8 cellular contexts compared by ENCODE assay signal in the genomic region with DNA sequence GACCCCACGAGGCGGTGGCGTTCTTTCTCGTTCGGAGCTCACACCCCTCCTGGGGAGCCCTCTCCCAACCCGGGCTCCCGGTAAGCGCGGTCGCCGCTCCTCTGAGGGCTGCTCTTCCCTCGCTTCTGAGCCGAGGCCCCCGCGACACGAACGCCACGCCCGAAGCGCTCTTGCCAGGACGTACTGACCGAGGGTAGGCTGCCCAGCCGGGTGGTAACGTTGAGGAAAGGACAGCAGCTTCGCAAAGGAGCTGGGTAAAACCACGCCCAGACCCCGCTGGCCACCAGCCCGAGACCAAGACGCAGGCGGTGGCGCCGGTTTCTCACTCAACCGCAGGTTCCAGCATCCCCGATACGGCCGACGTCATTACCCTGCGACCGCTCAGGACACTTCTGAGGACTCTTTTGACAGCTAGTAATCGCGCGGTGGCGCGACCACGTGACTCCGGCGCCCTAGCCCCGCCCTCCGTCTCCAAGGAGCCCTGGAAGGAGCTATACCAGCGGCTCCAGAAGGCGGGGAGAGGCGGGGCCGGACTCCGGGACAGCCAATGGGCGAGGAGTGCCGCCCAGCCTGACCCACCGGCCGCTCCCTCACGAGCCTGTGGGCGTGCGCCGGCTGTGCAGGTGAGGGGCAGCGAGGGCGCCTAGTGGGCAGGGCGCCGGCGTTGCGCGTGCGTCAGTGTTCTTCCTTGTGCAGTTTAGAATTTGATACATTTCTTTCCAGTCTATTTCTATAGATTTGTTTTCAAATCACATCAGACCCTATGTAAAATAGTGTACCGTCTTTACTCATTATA. TPM values are rescaled to one million over a fixed set of nuclear protein-coding genes. Genes with fewer than 3 reads are reported as not detected.
A peak's percentile ranks its signal among the peaks of the same experiment; 100 is the strongest.
DNase-seq lines count a peak whose midpoint lies in the region; ATAC-seq and TF ChIP-seq lines count a peak whose summit lies in the region.

No MANE protein-coding gene starts in this region.

- ATAC-seq in HG02642 (IDR thresholded peaks at IDR 0.05; ENCODE audit: poor library complexity, unreplicated experiment) = peak; percentile 76

- no peaks in the 10 kb centered on the region for H3K27me3 Mint-ChIP-seq in activated naive CD8-positive, alpha-beta T cell treated with anti-CD3 and anti-CD28 coated beads for 36 hours

- H3K4me3 Mint-ChIP-seq in activated naive CD8-positive, alpha-beta T cell treated with anti-CD3 and anti-CD28 coated beads for 36 hours = peak overlapping the region; percentile 87

- H3K36me3 Mint-ChIP-seq in activated naive CD8-positive, alpha-beta T cell treated with anti-CD3 and anti-CD28 coated beads for 36 hours = peaks cover 6% of the 10 kb centered on the region

- peak overlapping the region; percentile 92 for H3K27ac Mint-ChIP-seq in activated naive CD8-positive, alpha-beta T cell treated with anti-CD3 and anti-CD28 coated beads for 36 hours

- no peaks in the 10 kb centered on the region for H3K9me3 Mint-ChIP-seq in activated naive CD8-positive, alpha-beta T cell treated with anti-CD3 and anti-CD28 coated beads for 36 hours

- DNase-seq in NCI-H1105 (lab: John Stamatoyannopoulos, UW) = peak; percentile 99
- DNase-seq in SKM-1 (lab: John Stamatoyannopoulos, UW; ENCODE audit: unreplicated experiment) = peak; percentile 95
- peak; percentile 100 for DNase-seq in activated naive CD8-positive, alpha-beta T cell treated with anti-CD3 and anti-CD28 coated beads for 36 hours
- DNase-seq in glomerular visceral epithelial cell (ENCODE audit: extremely low spot score) = peak; percentile 100
- DNase-seq in occipital lobe (lab: John Stamatoyannopoulos, UW) = peak; percentile 99

- peaks cover 26% of the 10 kb centered on the region for H3K4me1 Mint-ChIP-seq in activated naive CD8-positive, alpha-beta T cell treated with anti-CD3 and anti-CD28 coated beads for 36 hours

- peak overlapping the region; percentile 87 for H3K27ac ChIP-seq in temporal lobe (ENCODE audit: low read depth, low read length)

- TF ChIP-seq POLR2A in GM10847 (IDR thresholded peaks at IDR 0.05; ENCODE audit: extremely low read depth, insufficient read length) = peak; percentile 55

RNA-seq across cellular contexts. Expression of a gene that starts 4.0 kb away (rescaled TPM):
- 10 to 100 TPM; 11.5 to 12.1 TPM for total RNA-seq in activated naive CD8-positive, alpha-beta T cell treated with anti-CD3 and anti-CD28 coated beads for 36 hours
- 15.4 TPM for total RNA-seq in occipital lobe
- total RNA-seq in temporal lobe = 20.7 TPM

RNA-seq across cellular contexts. Expression of a gene that starts 7.4 kb away (rescaled TPM):
- 10 to 100 TPM; 53.5 to 55.9 TPM for total RNA-seq in activated naive CD8-positive, alpha-beta T cell treated with anti-CD3 and anti-CD28 coated beads for 36 hours
- total RNA-seq in occipital lobe (23.6 TPM), temporal lobe (10.1 TPM)

Comparison
In these comparisons a context has a peak if more than half of its experiments do, and no peak if none do; other contexts are left out.
1. Peak in every context shown above with its lines: DNase-seq, ATAC-seq and H3K27ac ChIP-seq.